8 cellular contexts compared by ENCODE assay signal in the genomic region with DNA sequence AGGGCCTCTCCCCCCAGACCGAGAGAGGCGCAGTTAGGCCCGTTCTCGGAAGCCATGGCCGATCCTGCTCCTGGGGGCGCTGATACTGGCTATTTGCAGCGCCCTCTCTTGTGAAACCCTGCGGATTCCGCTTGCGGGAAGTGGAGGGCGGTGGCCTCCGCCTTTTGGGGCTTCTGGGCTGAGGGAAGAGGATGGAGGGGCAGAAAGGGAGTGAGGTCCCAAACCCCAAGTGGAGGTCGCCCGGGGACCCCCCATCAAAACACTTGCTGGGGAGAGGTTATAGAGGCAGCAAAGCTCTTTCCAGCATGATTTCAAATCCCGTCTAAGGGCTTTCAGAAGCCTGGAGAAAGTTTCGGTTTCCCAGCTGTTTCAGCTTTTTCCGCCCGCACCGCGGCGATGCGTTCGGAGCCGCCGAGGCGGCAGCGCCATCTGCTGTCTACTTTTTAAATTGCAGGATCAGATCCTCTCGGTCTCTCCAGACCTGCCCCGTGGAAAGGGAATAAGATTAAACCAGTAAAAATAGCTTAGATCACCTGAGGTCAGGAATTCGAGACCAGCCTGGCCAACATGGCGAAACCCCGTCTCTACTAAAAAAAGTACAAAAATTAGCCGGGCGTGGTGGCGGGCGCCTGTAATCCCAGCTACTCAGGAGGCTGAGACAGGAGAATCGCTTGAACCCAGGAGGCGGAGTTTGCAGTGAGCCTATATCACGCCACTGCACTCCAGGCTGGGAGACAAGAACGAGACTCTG. TPM values are rescaled to one million over a fixed set of nuclear protein-coding genes. Genes with fewer than 3 reads are reported as not detected.
DNase-seq lines count a peak whose midpoint lies in the region; ATAC-seq and TF ChIP-seq lines count a peak whose summit lies in the region.

No MANE protein-coding gene starts in this region.

- H3K27me3 ChIP-seq in suprapubic skin, result no peaks in the 10 kb centered on the region

- peak overlapping the region; percentile 55 for H3K4me3 Mint-ChIP-seq in activated naive CD8-positive, alpha-beta T cell treated with anti-CD3 and anti-CD28 coated beads for 36 hours
- H3K4me3 Mint-ChIP-seq in osteocyte (ENCODE audit: unreplicated experiment), result peak overlapping the region; percentile 61

- no peak for TF ChIP-seq EP300 in Ishikawa (IDR thresholded peaks at IDR 0.05; ENCODE audit: borderline replicate concordance)
- TF ChIP-seq EP300 in suprapubic skin (IDR thresholded peaks at IDR 0.05), result no peak

- DNase-seq in GM10248 (ENCODE audit: extremely low spot score), result peak; percentile 78
- DNase-seq in activated naive CD8-positive, alpha-beta T cell treated with anti-CD3 and anti-CD28 coated beads for 36 hours, result peak; percentile 75
- peak; percentile 88 for DNase-seq in Right ventricle myocardium inferior (ENCODE audit: missing footprints)
- peak; percentile 95 for DNase-seq in osteocyte (ENCODE audit: extremely low spot score, unreplicated experiment)
- DNase-seq in suprapubic skin (ENCODE audit: low spot score in 2 of 2), result peak in 1 of 2 donors; percentile 82
- DNase-seq in NCI-H2029 treated with DMSO at 0.1 percent for 48 hours (lab: John Stamatoyannopoulos, UW), result no peak

- peaks cover 27% of the 10 kb centered on the region for H3K4me1 ChIP-seq in suprapubic skin

- H3K27me3 Mint-ChIP-seq in activated naive CD8-positive, alpha-beta T cell treated with anti-CD3 and anti-CD28 coated beads for 36 hours, result no peaks in the 10 kb centered on the region
- peaks cover 2% of the 10 kb centered on the region for H3K27me3 Mint-ChIP-seq in osteocyte (ENCODE audit: unreplicated experiment)

- no peaks in the 10 kb centered on the region for H3K36me3 ChIP-seq in suprapubic skin

- WGBS in suprapubic skin, result 15% methylated on average over 38 of the region's 40 CpGs

- no peaks in the 10 kb centered on the region for H3K9me3 ChIP-seq in suprapubic skin

- H3K36me3 Mint-ChIP-seq in activated naive CD8-positive, alpha-beta T cell treated with anti-CD3 and anti-CD28 coated beads for 36 hours, result peaks cover 2% of the 10 kb centered on the region
- H3K36me3 Mint-ChIP-seq in osteocyte (ENCODE audit: unreplicated experiment), result no peaks in the 10 kb centered on the region

- CTCF ChIA-PET in GM10248 (lab: Yijun Ruan, JAX), result interaction anchor here (0.6 to 11.6 kb wide), 88 partner anchors 13 to 1082 kb away, joined by 3 to 289 read pairs (median 4); partner anchors contain the start of genes BRD7, CNEP1R1, CYLD and NKD1

- H3K4me3 ChIP-seq in suprapubic skin, result peak overlapping the region; percentile 52

- POLR2A ChIA-PET in GM10248 (lab: Yijun Ruan, JAX), result no interaction called here

- intact Hi-C loops in Right ventricle myocardium inferior (cut with DNase I), result loop anchor here (5.0 to 10.0 kb wide), 3 partner anchors 82 to 638 kb away; partner anchors contain the start of gene CNEP1R1

- TF ChIP-seq CTCF in GM10248 (IDR thresholded peaks at IDR 0.05; ENCODE audit: control extremely low read depth, extremely low read depth, low read depth, missing control alignments) (peak; percentile 75), osteocyte (IDR thresholded peaks at IDR 0.05) (peak; percentile 93), suprapubic skin (IDR thresholded peaks at IDR 0.05) (peak; percentile 74 to 88)

- no peaks in the 10 kb centered on the region for H3K9me3 Mint-ChIP-seq in activated naive CD8-positive, alpha-beta T cell treated with anti-CD3 and anti-CD28 coated beads for 36 hours
- no peaks in the 10 kb centered on the region for H3K9me3 Mint-ChIP-seq in osteocyte (ENCODE audit: unreplicated experiment)

- peak overlapping the region; percentile 60 for H3K27ac Mint-ChIP-seq in activated naive CD8-positive, alpha-beta T cell treated with anti-CD3 and anti-CD28 coated beads for 36 hours
- peak overlapping the region; percentile 10 for H3K27ac Mint-ChIP-seq in osteocyte (ENCODE audit: unreplicated experiment)

- H3K4me1 Mint-ChIP-seq in activated naive CD8-positive, alpha-beta T cell treated with anti-CD3 and anti-CD28 coated beads for 36 hours, result peaks cover 30% of the 10 kb centered on the region
- peaks cover 5% of the 10 kb centered on the region for H3K4me1 Mint-ChIP-seq in osteocyte (ENCODE audit: unreplicated experiment)

- peak; percentile 95 for ATAC-seq in SK-N-SH treated with all-trans-retinoic acid at 6 μM for 48 hours
- ATAC-seq in Right ventricle myocardium inferior, result peak; percentile 86

- TF ChIP-seq RAD21 in Ishikawa (IDR thresholded peaks at IDR 0.05; ENCODE audit: low read depth), result peak; percentile 91

- TF ChIP-seq POLR2A in suprapubic skin (IDR thresholded peaks at IDR 0.05), result no peak

- no peak overlapping the region for H3K27ac ChIP-seq in suprapubic skin

TF ChIP-seq in Ishikawa, 13 proteins besides CTCF, POLR2A, EP300 and RAD21:
- no peak for TF ChIP-seq TEAD4 (IDR thresholded peaks at IDR 0.05)
- TF ChIP-seq TAF1 (IDR thresholded peaks at IDR 0.05; ENCODE audit: low read depth), result peak; percentile 26; the same call in 1 of the 2 replicates

TF ChIP-seq in SK-N-SH treated with all-trans-retinoic acid at 6 μM for 48 hours, 23 proteins besides CTCF, POLR2A, EP300 and RAD21:
- TF ChIP-seq CSRNP3 (CRISPR knock-in tag; IDR thresholded peaks at IDR 0.05), result no peak
- TF ChIP-seq ZC3H10 (CRISPR knock-in tag; IDR thresholded peaks at IDR 0.05), result no peak
- no peak for TF ChIP-seq TSHZ2 (CRISPR knock-in tag; IDR thresholded peaks at IDR 0.05)
- no peak for TF ChIP-seq ZNF8 (CRISPR knock-in tag; IDR thresholded peaks at IDR 0.05)
- TF ChIP-seq PPARA (CRISPR knock-in tag; IDR thresholded peaks at IDR 0.05; ENCODE audit: borderline replicate concordance), result no peak
- no peak for TF ChIP-seq BACH2 (CRISPR knock-in tag; IDR thresholded peaks at IDR 0.05; ENCODE audit: borderline replicate concordance)
- TF ChIP-seq ZNF565 (CRISPR knock-in tag; conservative IDR thresholded peaks at IDR 0.05; ENCODE audit: low read depth), result no peak
- no peak for TF ChIP-seq ISL1 (CRISPR knock-in tag; IDR thresholded peaks at IDR 0.05)
- TF ChIP-seq RARB (CRISPR knock-in tag; IDR thresholded peaks at IDR 0.05), result no peak

RNA-seq across cellular contexts. Expression of gene SNX20, which starts 15.8 kb away (rescaled TPM):
- 10 to 100 TPM; 25.8 to 26.0 TPM for total RNA-seq in activated naive CD8-positive, alpha-beta T cell treated with anti-CD3 and anti-CD28 coated beads for 36 hours
- total RNA-seq in Right ventricle myocardium inferior, result 0.95 TPM
- not detected in 2 replicates for total RNA-seq in osteocyte
- 1 to 10 TPM in 2 of 4 donors, under 1 TPM in 2; 0.81 to 2.1 (median 1.2) TPM for total RNA-seq in suprapubic skin

RNA-seq across cellular contexts. Expression of gene NOD2, which starts 28.1 kb away (rescaled TPM):
- total RNA-seq in activated naive CD8-positive, alpha-beta T cell treated with anti-CD3 and anti-CD28 coated beads for 36 hours, result 1 to 10 TPM in 1 of 2 experiments, under 1 TPM in 1; 0.78 to 1.2 TPM
- total RNA-seq in Right ventricle myocardium inferior, result 0.81 TPM
- total RNA-seq in osteocyte, result not detected in 2 replicates
- 10 to 100 TPM; 33.8 to 66.2 (median 48.6) TPM for total RNA-seq in suprapubic skin

Comparison
In these comparisons a context has a peak if more than half of its experiments do, and no peak if none do; other contexts are left out.
1. RNA of gene SNX20, which starts 15.8 kb away (total RNA-seq): 25.8 to 26.0 TPM in activated naive CD8-positive, alpha-beta T cell treated with anti-CD3 and anti-CD28 coated beads for 36 hours; 0.81 to 2.1 TPM in suprapubic skin, 0.95 TPM in Right ventricle myocardium inferior (single experiment) and not detected in osteocyte; every median in the first group is over 4 times any median in the second.
2. RNA of gene NOD2, which starts 28.1 kb away (total RNA-seq): 33.8 to 66.2 TPM in suprapubic skin; 0.78 to 1.2 TPM in activated naive CD8-positive, alpha-beta T cell treated with anti-CD3 and anti-CD28 coated beads for 36 hours, 0.81 TPM in Right ventricle myocardium inferior (single experiment) and not detected in osteocyte; every median in the first group is over 10 times any median in the second.
3. Peak in every context shown above with its lines, with median percentiles within 50 percentile points of each other: CTCF ChIP-seq.